Comparison of ENCODE assay signal across 8 cellular contexts in the genomic region with DNA sequence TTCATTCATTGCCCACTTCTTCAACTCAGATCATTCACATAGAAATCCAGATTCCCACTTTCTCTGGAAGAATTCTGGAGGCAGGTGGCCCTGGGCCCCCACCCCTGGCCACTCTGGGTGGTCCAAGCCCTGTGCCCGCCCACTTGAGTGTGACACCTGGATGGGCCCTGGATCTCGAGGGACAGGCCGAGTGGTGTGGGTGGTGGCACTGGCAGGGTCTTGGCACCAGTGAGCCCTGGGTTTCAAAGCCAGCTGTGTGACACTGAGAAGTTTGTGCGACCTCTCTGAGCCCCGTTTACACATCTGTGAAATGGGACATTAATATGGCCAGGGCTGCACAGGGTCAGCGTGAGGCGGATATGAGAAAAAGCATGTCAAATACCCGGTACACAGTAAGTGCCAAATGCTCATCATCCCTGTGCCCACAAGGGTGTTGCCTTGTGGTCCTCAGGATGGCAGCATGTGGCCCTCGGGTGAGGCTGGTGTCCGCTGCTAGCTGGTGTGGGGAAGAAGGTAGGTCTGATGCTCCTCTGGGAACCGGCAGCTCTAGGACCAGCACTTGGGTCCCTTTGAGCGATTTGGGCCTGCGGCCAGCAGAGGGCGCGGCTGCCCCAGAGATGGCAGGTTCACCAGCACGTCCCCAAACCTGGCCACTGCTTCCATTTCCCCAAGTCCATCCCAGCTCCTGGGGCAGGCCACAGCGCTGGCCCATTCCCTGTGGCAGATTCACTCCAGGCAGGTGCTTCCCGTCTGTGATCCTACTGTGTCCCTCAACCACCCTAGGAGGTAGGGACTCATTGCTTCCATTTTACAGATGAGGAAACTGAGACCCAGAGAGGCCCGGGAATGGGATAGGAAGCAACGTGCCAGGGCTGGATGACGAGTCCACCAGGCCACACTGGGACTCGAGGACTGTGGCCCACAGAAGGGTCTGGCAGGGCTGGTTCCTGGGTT. TPM values are rescaled to one million over a fixed set of nuclear protein-coding genes. Genes with fewer than 3 reads are reported as not detected.
DNase-seq lines count a peak whose midpoint lies in the region; ATAC-seq and TF ChIP-seq lines count a peak whose summit lies in the region.

No MANE protein-coding gene starts in this region.

- TF ChIP-seq CTCF in AG10803 (conservative IDR thresholded peaks at IDR 0.05; ENCODE audit: low read length), result peak; percentile 76
- peak; percentile 87 for TF ChIP-seq CTCF in WERI-Rb-1 (IDR thresholded peaks at IDR 0.05; ENCODE audit: low read depth, low read length)
- TF ChIP-seq CTCF in MCF 10A (IDR thresholded peaks at IDR 0.05; ENCODE audit: unreplicated experiment), result peak; percentile 74

- CTCF ChIA-PET in MCF 10A (lab: Yijun Ruan, JAX), result interaction anchor here (0.5 to 14.7 kb wide), 36 partner anchors 9 to 780 kb away, joined by 3 to 220 read pairs (median 4); partner anchors contain the start of gene SLC38A8

- peak; percentile 50 for ATAC-seq in GM19351 (IDR thresholded peaks at IDR 0.05; ENCODE audit: unreplicated experiment)

- no peaks in the 10 kb centered on the region for H3K9me3 Mint-ChIP-seq in MCF 10A (ENCODE audit: unreplicated experiment)

- peaks cover 8% of the 10 kb centered on the region for H3K4me1 Mint-ChIP-seq in MCF 10A (ENCODE audit: insufficient read depth, unreplicated experiment)

- no peaks in the 10 kb centered on the region for H3K27me3 ChIP-seq in WERI-Rb-1 (ENCODE audit: insufficient read depth, low read depth, severe bottlenecking)

- H3K27me3 Mint-ChIP-seq in MCF 10A (ENCODE audit: insufficient read depth, unreplicated experiment), result no peaks in the 10 kb centered on the region

- DNase-seq in AG10803 (ENCODE audit: low read depth) (peak; percentile 69), NCI-H2107 (lab: John Stamatoyannopoulos, UW) (peak; percentile 67), WERI-Rb-1 (peak; percentile 67), MCF 10A (ENCODE audit: unreplicated experiment) (peak; percentile 81), iris pigment epithelial cell (ENCODE audit: low read depth) (peak; percentile 71), cortex of kidney (lab: John Stamatoyannopoulos, UW) (no peak)
- DNase-seq in stimulated activated CD4-positive, alpha-beta T cell treated with anti-CD3 and anti-CD28 coated beads, Interleukin-15, amount 100 ng/mL, for 24 hours, result peak; percentile 87

- H3K4me3 Mint-ChIP-seq in MCF 10A (ENCODE audit: unreplicated experiment), result no peak overlapping the region

- intact Hi-C loops in MCF 10A (cut with micrococcal nuclease), result loop anchor here (1.0 to 10.0 kb wide), 3 partner anchors 88 to 218 kb away; no protein-coding TSS in a partner anchor

- BruUV-seq in MCF 10A (replicated peaks; lab: Mats Ljungman, UMichigan), result no TSS peak

- POLR2A ChIA-PET in MCF 10A (lab: Yijun Ruan, JAX), result interaction anchor here (1.2 kb wide), 1 partner anchor 160 kb away, joined by 3 read pairs; the partner anchor contains the start of gene MBTPS1

- no peak overlapping the region for H3K27ac ChIP-seq in WERI-Rb-1

- H3K36me3 ChIP-seq in WERI-Rb-1, result no peaks in the 10 kb centered on the region

- H3K27ac Mint-ChIP-seq in MCF 10A (ENCODE audit: low read depth, unreplicated experiment), result no peak overlapping the region

- no peaks in the 10 kb centered on the region for H3K36me3 Mint-ChIP-seq in MCF 10A (ENCODE audit: insufficient read depth, unreplicated experiment)

- H3K4me3 ChIP-seq in AG10803 (ENCODE audit: low read length) (no peak overlapping the region), WERI-Rb-1 (ENCODE audit: low read depth, low read length) (no peak overlapping the region)

- H3K9me3 ChIP-seq in WERI-Rb-1 (ENCODE audit: severe bottlenecking), result no peaks in the 10 kb centered on the region

RNA-seq across cellular contexts. Expression of gene OSGIN1, which starts 3.6 kb away (rescaled TPM):
- total RNA-seq in MCF 10A (2022), result 3.7 and 6.3 TPM in 2 replicates

RNA-seq across cellular contexts. Expression of gene NECAB2, which starts 11.4 kb away (rescaled TPM):
- 2.3 and 3.6 TPM in 2 replicates for total RNA-seq in MCF 10A (2022)

RNA-seq across cellular contexts. Expression of gene MLYCD, which starts 57.7 kb away (rescaled TPM):
- total RNA-seq in MCF 10A (2022), result 2.5 and 3.3 TPM in 2 replicates
